ENCODE assay signal across 1 cellular context in genomic region chr1:23555949-23556640, GRCh38.
A peak's percentile ranks its signal among the peaks of the same experiment; 100 is the strongest.
TF ChIP-seq lines count a peak whose summit lies in the region.

No MANE protein-coding gene starts in this region.

TF ChIP-seq in HepG2, 621 proteins besides CTCF, POLR2A, EP300 and RAD21 (continued from another document and continues in another):
- no peak for TF ChIP-seq ZHX2 (IDR thresholded peaks at IDR 0.05; ENCODE audit: low read depth)
- no peak for TF ChIP-seq ZHX2 (CRISPR knock-in tag; IDR thresholded peaks at IDR 0.05; ENCODE audit: borderline replicate concordance)
- TF ChIP-seq RARA (CRISPR knock-in tag; IDR thresholded peaks at IDR 0.05), result no peak; the same call in 1 of the 2 replicates
- TF ChIP-seq ATF7 (IDR thresholded peaks at IDR 0.05), result no peak
- no peak for TF ChIP-seq ATF7 (CRISPR knock-in tag; IDR thresholded peaks at IDR 0.05)
- TF ChIP-seq RBM39 (IDR thresholded peaks at IDR 0.05; ENCODE audit: low read depth, low read length, poor library complexity, severe bottlenecking), result no peak
- no peak for TF ChIP-seq ZNF292 (CRISPR knock-in tag; IDR thresholded peaks at IDR 0.05; ENCODE audit: borderline replicate concordance, low read depth)
- TF ChIP-seq IRF2 (CRISPR knock-in tag; IDR thresholded peaks at IDR 0.05), result peak; percentile 59; the same call in 1 of the 2 replicates
- no peak for TF ChIP-seq FOXO4 (CRISPR knock-in tag; conservative IDR thresholded peaks at IDR 0.05)
- TF ChIP-seq THAP7 (CRISPR knock-in tag; IDR thresholded peaks at IDR 0.05), result no peak
- no peak for TF ChIP-seq USF2 (IDR thresholded peaks at IDR 0.05; ENCODE audit: low read depth, low read length)
- no peak for TF ChIP-seq USF2 (CRISPR knock-in tag; IDR thresholded peaks at IDR 0.05; ENCODE audit: borderline replicate concordance)
- no peak for TF ChIP-seq ZNF101 (CRISPR knock-in tag; IDR thresholded peaks at IDR 0.05; ENCODE audit: borderline replicate concordance, low read depth)
- TF ChIP-seq KDM1A (CRISPR knock-in tag; IDR thresholded peaks at IDR 0.05), result 0 out of 2 replicates have a peak, but pooled peaks have one; percentile 18
- no peak for TF ChIP-seq ZNF616 (CRISPR knock-in tag; IDR thresholded peaks at IDR 0.05; ENCODE audit: low read depth)
- TF ChIP-seq ZNF746 (CRISPR knock-in tag; IDR thresholded peaks at IDR 0.05), result no peak
- no peak for TF ChIP-seq ZNF777 (CRISPR knock-in tag; IDR thresholded peaks at IDR 0.05)
- TF ChIP-seq PREB (CRISPR knock-in tag; IDR thresholded peaks at IDR 0.05), result no peak
- TF ChIP-seq ATF7-NPFF (CRISPR knock-in tag; IDR thresholded peaks at IDR 0.05; ENCODE audit: low read depth), result no peak
- TF ChIP-seq ZNF207 (IDR thresholded peaks at IDR 0.05; ENCODE audit: borderline replicate concordance), result no peak
- no peak for TF ChIP-seq HMGXB3 (CRISPR knock-in tag; IDR thresholded peaks at IDR 0.05; ENCODE audit: borderline replicate concordance)
- TF ChIP-seq ZC3H4 (CRISPR knock-in tag; IDR thresholded peaks at IDR 0.05; ENCODE audit: borderline replicate concordance), result peak; percentile 47; the same call in 1 of the 2 replicates
- peak; percentile 32 for TF ChIP-seq YY1 (IDR thresholded peaks at IDR 0.05; ENCODE audit: insufficient read depth, insufficient replicate concordance, low read depth, low read length)
- no peak for TF ChIP-seq ZNF136 (CRISPR knock-in tag; IDR thresholded peaks at IDR 0.05; ENCODE audit: low read depth)
- TF ChIP-seq ATF4 (CRISPR knock-in tag; IDR thresholded peaks at IDR 0.05), result no peak
- TF ChIP-seq ZBTB7B (CRISPR knock-in tag; IDR thresholded peaks at IDR 0.05), result peak; percentile 42; the same call in 1 of the 2 replicates
- TF ChIP-seq ZNF776 (CRISPR knock-in tag; IDR thresholded peaks at IDR 0.05), result no peak
- no peak for TF ChIP-seq ZNF704 (CRISPR knock-in tag; IDR thresholded peaks at IDR 0.05; ENCODE audit: borderline replicate concordance)
- no peak for TF ChIP-seq ZNF580 (CRISPR knock-in tag; IDR thresholded peaks at IDR 0.05; ENCODE audit: borderline replicate concordance, low read depth)
- no peak; the same call in 1 of the 2 replicates for TF ChIP-seq MYC (CRISPR knock-in tag; IDR thresholded peaks at IDR 0.05; ENCODE audit: borderline replicate concordance)
- no peak for TF ChIP-seq ZNF547 (CRISPR knock-in tag; IDR thresholded peaks at IDR 0.05)
- TF ChIP-seq TCF7 (IDR thresholded peaks at IDR 0.05; ENCODE audit: low read depth), result no peak
- no peak for TF ChIP-seq HOXA9 (CRISPR knock-in tag; IDR thresholded peaks at IDR 0.05; ENCODE audit: borderline replicate concordance)
- TF ChIP-seq ZNF563 (CRISPR knock-in tag; IDR thresholded peaks at IDR 0.05), result no peak
- TF ChIP-seq NR2F2 (IDR thresholded peaks at IDR 0.05; ENCODE audit: borderline replicate concordance, low read depth), result no peak
- TF ChIP-seq HDAC1 (CRISPR knock-in tag; IDR thresholded peaks at IDR 0.05), result peak; percentile 44; the same call in 1 of the 2 replicates
- TF ChIP-seq CBX1 (IDR thresholded peaks at IDR 0.05; ENCODE audit: low read depth), result no peak
- TF ChIP-seq ZNF296 (CRISPR knock-in tag; conservative IDR thresholded peaks at IDR 0.05), result no peak
- TF ChIP-seq ZKSCAN5 (CRISPR knock-in tag; IDR thresholded peaks at IDR 0.05), result no peak
- TF ChIP-seq EHMT2 (IDR thresholded peaks at IDR 0.05; ENCODE audit: borderline replicate concordance, low read depth, low read length), result no peak
- no peak for TF ChIP-seq HNF4A (CRISPR knock-in tag; IDR thresholded peaks at IDR 0.05)
- no peak for TF ChIP-seq SRY (CRISPR knock-in tag; IDR thresholded peaks at IDR 0.05)
- TF ChIP-seq BORCS8-MEF2B (CRISPR knock-in tag; IDR thresholded peaks at IDR 0.05), result 0 out of 2 replicates have a peak, but pooled peaks have one; percentile 50
- TF ChIP-seq ZFP36 (IDR thresholded peaks at IDR 0.05; ENCODE audit: borderline replicate concordance, low read depth, low read length, partially characterized antibody), result no peak
- TF ChIP-seq KAT2B (IDR thresholded peaks at IDR 0.05; ENCODE audit: borderline replicate concordance, low read depth, low read length), result no peak
- peak; percentile 65; the same call in 1 of the 2 replicates for TF ChIP-seq TARDBP (CRISPR knock-in tag; IDR thresholded peaks at IDR 0.05)
- TF ChIP-seq FOXJ3 (CRISPR knock-in tag; IDR thresholded peaks at IDR 0.05; ENCODE audit: borderline replicate concordance), result no peak
- TF ChIP-seq FOXO1 (CRISPR knock-in tag; IDR thresholded peaks at IDR 0.05), result no peak
- no peak for TF ChIP-seq SCMH1 (CRISPR knock-in tag; IDR thresholded peaks at IDR 0.05; ENCODE audit: borderline replicate concordance)
- TF ChIP-seq MXD4 (CRISPR knock-in tag; IDR thresholded peaks at IDR 0.05), result no peak
